ENCODE assay signal across 8 cellular contexts in the genomic region with DNA sequence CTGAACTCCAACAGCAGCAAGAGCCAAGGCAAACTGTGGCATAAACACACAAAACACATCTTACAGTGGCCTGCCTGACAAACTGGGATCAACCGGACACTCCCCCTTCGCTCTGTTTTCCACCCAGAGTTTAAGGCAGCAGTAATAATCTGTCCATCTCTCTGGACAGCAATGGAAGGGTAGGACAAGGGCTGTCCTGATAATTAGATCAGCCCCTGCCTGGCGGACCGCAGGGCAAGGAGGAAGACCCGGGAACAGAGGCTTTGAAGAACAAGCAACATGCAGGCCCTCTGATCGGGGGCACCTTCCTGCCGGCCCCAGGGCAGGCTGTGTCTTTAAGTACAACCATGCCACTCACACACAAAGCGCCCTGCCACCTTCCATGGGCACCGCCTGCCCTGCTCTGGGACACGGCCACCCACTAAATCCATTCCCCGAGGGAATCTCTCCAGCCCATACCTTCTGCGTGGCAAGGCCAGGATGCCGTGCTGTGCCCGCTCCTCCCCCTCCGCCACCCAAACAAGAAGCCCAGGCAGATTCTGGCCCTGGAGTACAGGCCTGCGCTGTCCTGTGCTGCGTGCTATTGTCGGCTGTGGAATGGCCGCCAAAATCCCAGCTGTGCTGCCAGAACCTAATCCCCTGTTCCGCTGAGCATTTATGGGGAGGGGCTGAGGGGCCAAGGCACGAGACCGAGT. TPM values are rescaled to one million over a fixed set of nuclear protein-coding genes. Genes with fewer than 3 reads are reported as not detected.
DNase-seq lines count a peak whose midpoint lies in the region; ATAC-seq, FAIRE-seq and TF ChIP-seq lines count a peak whose summit lies in the region.

No MANE protein-coding gene starts in this region.

- TF ChIP-seq CTCF in Loucy (conservative IDR thresholded peaks at IDR 0.05; ENCODE audit: low read length) (no peak), K562 (IDR thresholded peaks at IDR 0.05 in 2 of 3, conservative IDR thresholded peaks at IDR 0.05 in 1 of 3; ENCODE audit: insufficient read depth in 2 of 3, low read depth in 1 of 3, low read length in 3 of 3) (no peak), hepatocyte (IDR thresholded peaks at IDR 0.05; ENCODE audit: poor library complexity) (no peak), psoas muscle (IDR thresholded peaks at IDR 0.05) (no peak)

- 61% methylated on average over 21 of the region's 22 CpGs for WGBS in K562 (ENCODE audit: insufficient coverage, low coverage, missing lambda C conversion rate)
- WGBS in hepatocyte (ENCODE audit: low lambda C conversion rate, missing lambda C conversion rate): 12% methylated on average over 22 of the region's 22 CpGs
- WGBS in psoas muscle, 3 donors: 1% methylated on average over 22 of the region's 22 CpGs

- H3K9ac ChIP-seq in Loucy (ENCODE audit: low read depth, low read length, poor library complexity, severe bottlenecking) (peak overlapping the region; percentile 84), K562 (ENCODE audit: insufficient read depth in 1 of 2, low read depth in 2 of 2, low read length in 2 of 2) (peak overlapping the region; percentile 71 to 80; a peak in 3 of 4 replicates)

- no peak for TF ChIP-seq RAD21 in K562 (CRISPR knock-in tag; conservative IDR thresholded peaks at IDR 0.05 in 1 of 2, IDR thresholded peaks at IDR 0.05 in 1 of 2)

- H3K79me2 ChIP-seq in Loucy (ENCODE audit: insufficient read depth, low read length) (peaks cover 97% of the 10 kb centered on the region), K562 (ENCODE audit: control insufficient read depth, insufficient read depth, low read length) (peaks cover 60% of the 10 kb centered on the region), hepatocyte (peaks cover 79% of the 10 kb centered on the region)

- H3K4me2 ChIP-seq in Loucy (ENCODE audit: low read depth, low read length, poor library complexity, severe bottlenecking): peak overlapping the region; percentile 84
- H3K4me2 ChIP-seq in K562 (ENCODE audit: insufficient read depth, low read length): peak overlapping the region; percentile 88
- H3K4me2 ChIP-seq in hepatocyte: peak overlapping the region; percentile 95

- peak; percentile 52 for ATAC-seq in K562
- peak; percentile 78 to 81 (median 79) for ATAC-seq in psoas muscle
- ATAC-seq in HG03135 (IDR thresholded peaks at IDR 0.05; ENCODE audit: unreplicated experiment): no peak
- no peak for ATAC-seq in HG03457 (IDR thresholded peaks at IDR 0.05; ENCODE audit: unreplicated experiment)

- H3K9me1 ChIP-seq in K562 (ENCODE audit: control insufficient read depth, insufficient read depth, low read length): peaks cover 3% of the 10 kb centered on the region

- H3K9me2 ChIP-seq in Loucy (replicated peaks; ENCODE audit: low read depth, low read length) (no peaks in the 10 kb centered on the region), hepatocyte (replicated peaks; ENCODE audit: insufficient read depth) (no peaks in the 10 kb centered on the region)

- no peaks in the 10 kb centered on the region for H3F3A ChIP-seq in Loucy (ENCODE audit: low read depth)

- peaks cover 32% of the 10 kb centered on the region for H3K4me1 ChIP-seq in Loucy (ENCODE audit: insufficient read depth, low read length, poor library complexity, severe bottlenecking)
- peaks cover 26 to 30% of the 10 kb centered on the region in 2 experiments for H3K4me1 ChIP-seq in K562 (replicated peaks in 1 of 2; ENCODE audit: control insufficient read depth in 2 of 2, insufficient read depth in 2 of 2, low read length in 2 of 2)
- peaks cover 31% of the 10 kb centered on the region for H3K4me1 ChIP-seq in hepatocyte (ENCODE audit: insufficient read depth)
- H3K4me1 ChIP-seq in psoas muscle: peaks cover 38% of the 10 kb centered on the region

- no TSS peak for BruUV-seq in K562 (replicated peaks; lab: Mats Ljungman, UMichigan)

- POLR2A ChIA-PET in K562 (lab: Yijun Ruan, JAX): interaction anchor here (0.6 to 2.0 kb wide), 2 partner anchors 21 to 98 kb away, joined by 3 to 5 read pairs; no protein-coding TSS in a partner anchor

- peaks cover 3% of the 10 kb centered on the region; the same call in 1 of the 2 replicates for H3K36me3 ChIP-seq in Loucy (ENCODE audit: insufficient read depth, low read length)
- H3K36me3 ChIP-seq in K562 (ENCODE audit: control insufficient read depth, insufficient read depth, low read length): peaks cover 7% of the 10 kb centered on the region; the same call in 1 of the 3 replicates
- no peaks in the 10 kb centered on the region for H3K36me3 ChIP-seq in hepatocyte (replicated peaks; ENCODE audit: insufficient read depth, low read depth)
- H3K36me3 ChIP-seq in psoas muscle (ENCODE audit: insufficient read depth in 1 of 2, low read depth in 1 of 2): no peaks in the 10 kb centered on the region

- no peak for TF ChIP-seq POLR2A in K562 (conservative IDR thresholded peaks at IDR 0.05)

- H2AFZ ChIP-seq in Loucy (ENCODE audit: low read length) (peak overlapping the region; percentile 74; the same call in 1 of the 2 replicates), K562 (ENCODE audit: low read depth, low read length) (peak overlapping the region; percentile 76; the same call in 1 of the 2 replicates), hepatocyte (peak overlapping the region; percentile 47)

- peak overlapping the region; percentile 78; the same call in 2 of the 3 replicates for H3K27ac ChIP-seq in K562 (ENCODE audit: extremely low read depth, low read depth, low read length)
- H3K27ac ChIP-seq in hepatocyte: peak overlapping the region; percentile 99
- peak overlapping the region; percentile 94 for H3K27ac ChIP-seq in psoas muscle

- H3K9me3 ChIP-seq in Loucy (ENCODE audit: insufficient read depth, low read depth, low read length): no peaks in the 10 kb centered on the region
- no peaks in the 10 kb centered on the region for H3K9me3 ChIP-seq in K562 (replicated peaks; ENCODE audit: control insufficient read depth, insufficient read depth, low read depth, low read length)
- no peaks in the 10 kb centered on the region for H3K9me3 ChIP-seq in hepatocyte (ENCODE audit: low read depth)
- H3K9me3 ChIP-seq in psoas muscle: no peaks in the 10 kb centered on the region

- CTCF ChIA-PET in K562 (lab: Yijun Ruan, JAX; ENCODE audit: low intra/inter-chr PET ratio): no interaction called here

- no peak for TF ChIP-seq EP300 in K562 (IDR thresholded peaks at IDR 0.05; ENCODE audit: low read length)

- in situ Hi-C loops in K562 (cut with MboI): no loop called here

- H4K20me1 ChIP-seq in Loucy (ENCODE audit: insufficient read depth, low read length, poor library complexity, severe bottlenecking): peaks cover 27% of the 10 kb centered on the region
- 0 out of 2 replicates have a peak, but pooled peaks cover 10% of the 10 kb centered on the region for H4K20me1 ChIP-seq in K562 (replicated peaks; ENCODE audit: control insufficient read depth, insufficient read depth, low read length)
- H4K20me1 ChIP-seq in hepatocyte (ENCODE audit: insufficient read depth, poor library complexity, severe bottlenecking): peaks cover 19% of the 10 kb centered on the region

- H3K4me3 ChIP-seq in Loucy (ENCODE audit: low read length, poor library complexity, severe bottlenecking) (peak overlapping the region; percentile 86), K562 (peak overlapping the region; percentile 44), hepatocyte (peak overlapping the region; percentile 51), psoas muscle (peak overlapping the region; percentile 86)

- no peak for FAIRE-seq in K562 (lab: Jason Lieb, UNC)

- H3K27me3 ChIP-seq in Loucy (ENCODE audit: insufficient read depth, low read length, poor library complexity, severe bottlenecking) (no peaks in the 10 kb centered on the region), K562 (ENCODE audit: control insufficient read depth in 2 of 2, insufficient read depth in 2 of 2, low read length in 2 of 2) (no peaks in the 10 kb centered on the region), hepatocyte (no peaks in the 10 kb centered on the region), psoas muscle (ENCODE audit: insufficient read depth in 3 of 3, low read length in 2 of 3) (no peaks in the 10 kb centered on the region)

- DNase-seq in EH (ENCODE audit: low read depth) (peak; percentile 86), T follicular helper cell (ENCODE audit: low read depth) (peak; percentile 9), K562 (ENCODE audit: extremely low read depth in 1 of 4, low spot score in 3 of 4) (peak in 2 of 4 experiments; percentile 27 to 32), hepatocyte (ENCODE audit: low spot score) (peak; percentile 82), psoas muscle (peak; percentile 70 to 92)

- intact Hi-C loops in K562 (cut with micrococcal nuclease): loop anchor here (2.0 kb wide), 1 partner anchor 39 kb away; a partner anchor contains a TSS
- intact Hi-C loops in psoas muscle (cut with DNase I): loop anchor here (2.0 to 5.0 kb wide), 2 partner anchors 36 to 39 kb away; a partner anchor contains a TSS

RNA-seq across cellular contexts. Expression of a gene that starts 38.8 kb away (rescaled TPM):
- 274 and 395 TPM in 2 replicates for total RNA-seq in K562 (2011; cell fraction: chromatin; rRNA removed; ENCODE audit: low replicate concordance)
- 203 and 209 TPM in 2 replicates for total RNA-seq in K562 (2011; cell fraction: nucleolus; rRNA removed)
- 193 and 293 TPM in 2 replicates for total RNA-seq in K562 (2011; cell fraction: nucleoplasm; rRNA removed)
- total RNA-seq in K562 (2014; rRNA removed) (93.1 and 94.7 TPM in 2 replicates), K562 (2014; rRNA removed; fragmentation: Illumina TruSeq; extraction: Trizol) (40.3 and 41.4 TPM in 2 replicates), K562 (2015; rRNA removed; fragmentation: Illumina TruSeq; extraction: Trizol) (46.9 and 50.4 TPM in 2 replicates), K562 (2021) (83.1 and 104 TPM in 2 replicates), hepatocyte (129 and 140 TPM in 2 replicates), psoas muscle (100 to 1,000 TPM in 3 of 4 donors, 10 to 100 TPM in 1; 100.0 to 130 (median 111) TPM)
- polyA plus RNA-seq in K562 (2011; rRNA removed) (51.2 and 72.8 TPM in 2 replicates), K562 (2014; fragmentation: Illumina TruSeq; extraction: Trizol) (74.2 and 85.9 TPM in 2 replicates), K562 (2014; fragmentation: Nextera tagmentation; extraction: Ambion mirVana) (1 to 10 TPM; 4.1 to 7.6 TPM), K562 (2014; rRNA removed) (66.4 and 85.2 TPM in 2 replicates), hepatocyte (103 and 116 TPM in 2 replicates), psoas muscle (100 to 1,000 TPM in 1 of 3 donors, 10 to 100 TPM in 2; 68.9 to 102 (median 92.8) TPM)
- polyA plus RNA-seq in K562 (2011; cell fraction: cytosol; rRNA removed): 51.6 and 71.5 TPM in 2 replicates
- 256 and 329 TPM in 2 replicates for polyA plus RNA-seq in K562 (2011; cell fraction: nucleus; rRNA removed)
- polyA plus RNA-seq in K562 (2012): 73.1 and 108 TPM in 2 replicates
- 89.9 and 94.4 TPM in 2 replicates for polyA minus RNA-seq in K562 (2011; rRNA and poly(A)+ RNA removed)
- polyA minus RNA-seq in K562 (2011; cell fraction: cytosol; rRNA and poly(A)+ RNA removed): 77.1 and 80.0 TPM in 2 replicates
- 111 and 169 TPM in 2 replicates for polyA minus RNA-seq in K562 (2011; cell fraction: nucleus; rRNA and poly(A)+ RNA removed)

RNA-seq across cellular contexts. Expression of a gene that starts 39.1 kb away (rescaled TPM):
- total RNA-seq in K562 (2011; cell fraction: chromatin; rRNA removed; ENCODE audit: low replicate concordance): 3.4 and 10.3 TPM in 2 replicates
- 3.2 and 3.3 TPM in 2 replicates for total RNA-seq in K562 (2011; cell fraction: nucleolus; rRNA removed)
- 3.4 and 4.8 TPM in 2 replicates for total RNA-seq in K562 (2011; cell fraction: nucleoplasm; rRNA removed)
- 5.1 and 9.1 TPM in 2 replicates for total RNA-seq in K562 (2014; rRNA removed)
- total RNA-seq in K562 (2014; rRNA removed; fragmentation: Illumina TruSeq; extraction: Trizol): 4.8 and 5.1 TPM in 2 replicates
- total RNA-seq in K562 (2015; rRNA removed; fragmentation: Illumina TruSeq; extraction: Trizol): 4.2 and 4.7 TPM in 2 replicates
- 5.1 and 5.2 TPM in 2 replicates for total RNA-seq in K562 (2021)
- 6.3 and 10.6 TPM in 2 replicates for polyA plus RNA-seq in K562 (2011; rRNA removed)
- 4.0 and 9.4 TPM in 2 replicates for polyA plus RNA-seq in K562 (2011; cell fraction: cytosol; rRNA removed)
- 4.0 and 6.8 TPM in 2 replicates for polyA plus RNA-seq in K562 (2011; cell fraction: nucleus; rRNA removed)
- 7.8 and 10.9 TPM in 2 replicates for polyA plus RNA-seq in K562 (2012)
- polyA plus RNA-seq in K562 (2014; fragmentation: Illumina TruSeq; extraction: Trizol): 7.1 and 8.2 TPM in 2 replicates
- polyA plus RNA-seq in K562 (2014; fragmentation: Nextera tagmentation; extraction: Ambion mirVana): 1 to 10 TPM; 6.9 to 8.6 TPM
- 5.6 and 9.9 TPM in 2 replicates for polyA plus RNA-seq in K562 (2014; rRNA removed)
- 3.5 and 7.7 TPM in 2 replicates for polyA minus RNA-seq in K562 (2011; rRNA and poly(A)+ RNA removed)
- 0.76 and 1.2 TPM in 2 replicates for polyA minus RNA-seq in K562 (2011; cell fraction: cytosol; rRNA and poly(A)+ RNA removed)
- 0.78 and 2.7 TPM in 2 replicates for polyA minus RNA-seq in K562 (2011; cell fraction: nucleus; rRNA and poly(A)+ RNA removed)
- 2.1 and 4.5 TPM in 2 replicates for total RNA-seq in hepatocyte
- polyA plus RNA-seq in hepatocyte: 3.7 and 7.8 TPM in 2 replicates
- total RNA-seq in psoas muscle: 1 to 10 TPM; 4.9 to 5.9 (median 5.4) TPM
- 10 to 100 TPM in 1 of 3 donors, 1 to 10 TPM in 2; 4.0 to 10.4 (median 7.0) TPM for polyA plus RNA-seq in psoas muscle

RNA-seq across cellular contexts. Expression of a gene that starts 42.8 kb away (rescaled TPM):
- 50.1 and 71.5 TPM in 2 replicates for total RNA-seq in K562 (2011; cell fraction: chromatin; rRNA removed; ENCODE audit: low replicate concordance)
- total RNA-seq in K562 (2011; cell fraction: nucleolus; rRNA removed): 32.2 and 35.4 TPM in 2 replicates
- 35.9 and 50.0 TPM in 2 replicates for total RNA-seq in K562 (2011; cell fraction: nucleoplasm; rRNA removed)
- 2.1 and 2.9 TPM in 2 replicates for total RNA-seq in K562 (2014; rRNA removed)
- 2.7 and 3.2 TPM in 2 replicates for total RNA-seq in K562 (2014; rRNA removed; fragmentation: Illumina TruSeq; extraction: Trizol)
- total RNA-seq in K562 (2015; rRNA removed; fragmentation: Illumina TruSeq; extraction: Trizol): 3.2 and 3.5 TPM in 2 replicates
- 5.2 and 9.4 TPM in 2 replicates for total RNA-seq in K562 (2021)
- polyA plus RNA-seq in K562 (2011; rRNA removed): 6.4 and 10.7 TPM in 2 replicates
- polyA plus RNA-seq in K562 (2011; cell fraction: cytosol; rRNA removed): 9.9 and 10.0 TPM in 2 replicates
- polyA plus RNA-seq in K562 (2011; cell fraction: nucleus; rRNA removed): 56.7 and 61.5 TPM in 2 replicates
- 5.7 and 12.3 TPM in 2 replicates for polyA plus RNA-seq in K562 (2012)
- 6.1 TPM in 2 replicates for polyA plus RNA-seq in K562 (2014; fragmentation: Illumina TruSeq; extraction: Trizol)
- polyA plus RNA-seq in K562 (2014; fragmentation: Nextera tagmentation; extraction: Ambion mirVana): under 1 TPM; 0.34 to 0.35 TPM
- polyA plus RNA-seq in K562 (2014; rRNA removed): 6.3 and 7.2 TPM in 2 replicates
- polyA minus RNA-seq in K562 (2011; rRNA and poly(A)+ RNA removed): 9.5 and 10.0 TPM in 2 replicates
- 2.2 and 3.4 TPM in 2 replicates for polyA minus RNA-seq in K562 (2011; cell fraction: cytosol; rRNA and poly(A)+ RNA removed)
- 11.3 and 13.7 TPM in 2 replicates for polyA minus RNA-seq in K562 (2011; cell fraction: nucleus; rRNA and poly(A)+ RNA removed)
- total RNA-seq in hepatocyte: 2.4 and 2.8 TPM in 2 replicates
- 2.2 and 2.6 TPM in 2 replicates for polyA plus RNA-seq in hepatocyte
- total RNA-seq in psoas muscle: 1 to 10 TPM; 2.9 to 4.4 (median 3.2) TPM
- 1 to 10 TPM; 1.5 to 2.1 (median 2.0) TPM for polyA plus RNA-seq in psoas muscle

Comparison
In these comparisons a context has a peak if more than half of its experiments do, and no peak if none do; other contexts are left out.
1. ATAC-seq: peak in K562 (single experiment) and psoas muscle (4 of 4); none in HG03135 (single experiment) and HG03457 (single experiment).
2. Peak in every context shown above with its lines, with median percentiles within 50 percentile points of each other: H2AFZ ChIP-seq, H3K4me2 ChIP-seq, H3K4me3 ChIP-seq and H3K27ac ChIP-seq.